21 cellular contexts compared by ENCODE assay signal in genomic region chr13:37342205-37342604, GRCh38.
"Had no signal": no experiment of that assay in that cellular context is flagged by ENCODE, and none has a peak within 500 bp of the region (broad histone marks: within the 10 kb centered on the region; RNA-seq: fewer than 3 reads in every experiment).

No MANE protein-coding gene starts in this region.

- H3K27ac ChIP-seq: SK-N-MC had no signal

- DNase-seq: activated B cell treated with CpG ODN at 0.5 μM for 24 hours; activated CD4-positive, alpha-beta T cell treated with anti-CD3 and anti-CD28 coated beads for 1 hour; activated CD4-positive, alpha-beta T cell treated with anti-CD3 and anti-CD28 coated beads, Interleukin-2, amount 10 ng/mL, durations not matched to agents 24 days and 14 days; activated CD4-positive, alpha-beta T cell treated with anti-CD3 and anti-CD28 coated beads, Interleukin-2, amount 50 U/mL, for 48 hours; activated naive CD4-positive, alpha-beta T cell treated with anti-CD3 and anti-CD28 coated beads for 36 hours; activated T-cell treated with anti-CD3 and anti-CD28 coated beads for 4 hours; activated T-cell treated with anti-CD3 and anti-CD28 coated beads, Interleukin-2, amount 50 U/mL, for 48 hours; caudate nucleus; KBM-7; NCI-H1048; NCI-H1694; NCI-H2029; NCI-H2107; NCI-H2171 treated with DMSO at 0.1 percent for 48 hours; NCI-H510A treated with DMSO at 0.1 percent for 48 hours; T-cell; T-helper 2 cell; T1000 had no signal

- H3K4me3 ChIP-seq: SK-N-MC had no signal

- ATAC-seq: activated T-helper 17 cell treated with anti-CD3 and anti-CD28 coated beads, Interleukin-2, amount 50 U/mL, for 72 hours; T-cell had no signal

- FAIRE-seq: TTC549 had no signal
